1 cellular context compared by ENCODE assay signal in genomic region chr12:31682136-31682962, GRCh38.
A peak's percentile ranks its signal among the peaks of the same experiment; 100 is the strongest.
TF ChIP-seq lines count a peak whose summit lies in the region.

No MANE protein-coding gene starts in this region.

TF ChIP-seq in GM12878, 131 proteins besides CTCF, POLR2A, EP300 and RAD21 (continued from another document and continues in another):
- TF ChIP-seq ZNF687 (IDR thresholded peaks at IDR 0.05) = no peak
- TF ChIP-seq REST (IDR thresholded peaks at IDR 0.05; ENCODE audit: low read depth, low read length) = no peak
- TF ChIP-seq CREB1 (IDR thresholded peaks at IDR 0.05; ENCODE audit: low read depth) = 0 out of 2 replicates have a peak, but pooled peaks have one; percentile 18
- peak; percentile 60; the same call in 1 of the 2 replicates for TF ChIP-seq MEF2A (IDR thresholded peaks at IDR 0.05; ENCODE audit: insufficient read depth, low read depth, low read length)
- no peak for TF ChIP-seq KAT2A (conservative IDR thresholded peaks at IDR 0.05; ENCODE audit: control insufficient read depth, low read depth, low read length)
- TF ChIP-seq PAX8 (IDR thresholded peaks at IDR 0.05) = no peak
- TF ChIP-seq RELB (IDR thresholded peaks at IDR 0.05; ENCODE audit: low read depth) = peak; percentile 78
- TF ChIP-seq ZBTB33 (IDR thresholded peaks at IDR 0.05) = no peak
- 0 out of 2 replicates have a peak, but pooled peaks have one; percentile 56 for TF ChIP-seq ZNF592 (IDR thresholded peaks at IDR 0.05)
- no peak for TF ChIP-seq NR2C1 (IDR thresholded peaks at IDR 0.05)
- TF ChIP-seq EGR1 (IDR thresholded peaks at IDR 0.05; ENCODE audit: borderline replicate concordance in 1 of 2, low read depth in 2 of 2, low read length in 2 of 2) = no peak
- no peak for TF ChIP-seq ZNF207 (IDR thresholded peaks at IDR 0.05; ENCODE audit: borderline replicate concordance)
- TF ChIP-seq RFX5 (IDR thresholded peaks at IDR 0.05; ENCODE audit: low read depth, low read length) = no peak
- TF ChIP-seq E2F8 (IDR thresholded peaks at IDR 0.05; ENCODE audit: low read depth, partially characterized antibody) = no peak
- TF ChIP-seq MEF2B (IDR thresholded peaks at IDR 0.05; ENCODE audit: partially characterized antibody, poor library complexity, severe bottlenecking) = no peak
- no peak for TF ChIP-seq STAT3 (IDR thresholded peaks at IDR 0.05; ENCODE audit: low read depth, low read length)
- peak; percentile 60 for TF ChIP-seq RUNX3 (IDR thresholded peaks at IDR 0.05; ENCODE audit: low read length)
- TF ChIP-seq TAF1 (IDR thresholded peaks at IDR 0.05; ENCODE audit: borderline replicate concordance, low read depth, low read length) = no peak
- TF ChIP-seq SPI1 (IDR thresholded peaks at IDR 0.05; ENCODE audit: borderline replicate concordance, insufficient read depth, low read depth, low read length) = no peak
- TF ChIP-seq CEBPB (IDR thresholded peaks at IDR 0.05; ENCODE audit: borderline replicate concordance in 1 of 2, low read depth in 2 of 2, low read length in 2 of 2) = no peak
- no peak for TF ChIP-seq IRF5 (IDR thresholded peaks at IDR 0.05; ENCODE audit: borderline replicate concordance)
- peak; percentile 27; the same call in 1 of the 2 replicates for TF ChIP-seq IKZF1 (conservative IDR thresholded peaks at IDR 0.05)
- no peak for TF ChIP-seq YBX1 (IDR thresholded peaks at IDR 0.05)
- TF ChIP-seq MYB (IDR thresholded peaks at IDR 0.05; ENCODE audit: borderline replicate concordance, low read depth, low read length) = no peak
- TF ChIP-seq SUPT20H (IDR thresholded peaks at IDR 0.05; ENCODE audit: borderline replicate concordance, control insufficient read depth, low read depth, low read length) = no peak
- no peak for TF ChIP-seq JUNB (IDR thresholded peaks at IDR 0.05)
- TF ChIP-seq TCF12 (IDR thresholded peaks at IDR 0.05; ENCODE audit: low read depth, low read length) = 0 out of 2 replicates have a peak, but pooled peaks have one; percentile 11
- no peak for TF ChIP-seq E4F1 (IDR thresholded peaks at IDR 0.05; ENCODE audit: borderline replicate concordance, partially characterized antibody)
- no peak for TF ChIP-seq IRF3 (IDR thresholded peaks at IDR 0.05)
- no peak for TF ChIP-seq TCF7 (IDR thresholded peaks at IDR 0.05; ENCODE audit: borderline replicate concordance)
- TF ChIP-seq SUZ12 (IDR thresholded peaks at IDR 0.05; ENCODE audit: unreplicated experiment) = no peak
- no peak for TF ChIP-seq MTA3 (IDR thresholded peaks at IDR 0.05; ENCODE audit: borderline replicate concordance, low read length)
